In the genomic region with DNA sequence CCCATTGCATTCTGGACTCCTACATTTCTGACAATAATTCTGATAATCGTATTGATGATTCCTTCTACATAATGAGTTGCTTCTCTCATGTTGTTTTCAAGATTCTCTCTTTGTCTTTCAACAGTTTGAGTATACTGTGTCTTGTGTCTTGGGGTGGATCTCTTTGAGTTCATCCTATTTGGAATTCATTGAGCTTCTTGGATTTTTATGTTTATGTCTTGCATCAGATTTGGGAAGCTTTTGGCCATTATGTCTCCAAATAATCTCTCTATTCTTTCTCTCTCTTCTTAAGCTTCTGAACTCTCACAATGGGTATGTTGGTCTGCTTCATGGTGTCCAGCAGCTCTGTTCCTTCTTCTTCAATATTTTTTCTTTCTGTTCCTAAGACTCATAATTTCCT, we compare ENCODE assay signal across 3 cellular contexts.
"Had no signal": no experiment of that assay in that cellular context is flagged by ENCODE, and none has a peak within 500 bp of the region (broad histone marks: within the 10 kb centered on the region; RNA-seq: fewer than 3 reads in every experiment).

No MANE protein-coding gene starts in this region.

- DNase-seq: GDM1, GF-D8 had no signal

- H3K4me3 ChIP-seq: GM12878 had no signal

- ATAC-seq: GM12878 had no signal
